Comparison of ENCODE assay signal across 12 cellular contexts in the genomic region with DNA sequence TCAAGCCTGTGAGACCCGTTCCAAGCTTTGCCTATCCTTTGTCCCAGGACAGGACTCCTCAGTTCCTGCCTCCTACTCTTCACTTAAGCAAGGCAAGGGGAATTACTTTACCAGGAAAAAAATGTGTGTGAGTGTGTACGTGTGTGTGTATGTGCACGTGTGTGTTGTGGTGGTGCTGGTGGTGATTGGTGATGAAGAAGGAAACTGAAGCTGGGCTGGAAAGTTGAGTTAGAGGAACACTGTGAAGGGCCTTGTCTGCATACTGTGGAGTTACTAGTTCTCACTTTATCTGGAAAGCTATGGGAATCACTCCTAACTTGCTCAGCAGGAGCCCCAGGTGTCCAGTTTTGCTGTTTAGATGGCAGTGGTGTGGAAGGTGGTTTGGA. TPM values are rescaled to one million over a fixed set of nuclear protein-coding genes. Genes with fewer than 3 reads are reported as not detected.
"Had no signal": no experiment of that assay in that cellular context is flagged by ENCODE, and none has a peak within 500 bp of the region (broad histone marks: within the 10 kb centered on the region; RNA-seq: fewer than 3 reads in every experiment).

No MANE protein-coding gene starts in this region.

- H2AFZ ChIP-seq: PC-9 had no signal

- DNase-seq: activated CD8-positive, alpha-beta T cell treated with anti-CD3 and anti-CD28 coated beads for 36 hours; activated naive CD4-positive, alpha-beta T cell treated with anti-CD3 and anti-CD28 coated beads, Interleukin-2, amount 50 U/mL, for 16 hours; NCI-H1048; SIG-M5 had no signal

- H3K36me3 ChIP-seq: adrenal gland, WERI-Rb-1 had no signal

- H3K4me3 ChIP-seq: adrenal gland, PC-9 had no signal

- H3K4me1 ChIP-seq: adrenal gland had no signal

- H3K27me3 ChIP-seq: adrenal gland had no signal

- H3K4me2 ChIP-seq: PC-9 had no signal

- H3K27ac ChIP-seq: adrenal gland, PC-9, WERI-Rb-1 had no signal

- H3K9me3 ChIP-seq: adrenal gland had no signal

RNA-seq across cellular contexts. Expression of a gene that starts 0.4 kb away (rescaled TPM):
- total RNA-seq: activated CD8-positive, alpha-beta T cell treated with anti-CD3 and anti-CD28 coated beads for 36 hours; activated naive CD8-positive, alpha-beta T cell treated with anti-CD3 and anti-CD28 coated beads, Interleukin-2, amount 10 ng/mL, durations not matched to agents 7 days and 5 days; activated T-cell treated with anti-CD3 and anti-CD28 coated beads, Interleukin-2, amount 50 U/mL, for 72 hours; adrenal gland; cardiac septum; PC-9; RPMI7951; T-helper 2 cell treated with Interferon-gamma antibody and Interleukin-4, amounts not matched to agents 100 ng/mL and 5 ng/mL, for 36 hours had no signal
- polyA plus RNA-seq: adrenal gland had no signal

RNA-seq across cellular contexts. Expression of a gene that starts 6.1 kb away (rescaled TPM):
- total RNA-seq: activated CD8-positive, alpha-beta T cell treated with anti-CD3 and anti-CD28 coated beads for 36 hours; activated naive CD8-positive, alpha-beta T cell treated with anti-CD3 and anti-CD28 coated beads, Interleukin-2, amount 10 ng/mL, durations not matched to agents 7 days and 5 days; activated T-cell treated with anti-CD3 and anti-CD28 coated beads, Interleukin-2, amount 50 U/mL, for 72 hours; adrenal gland; PC-9; RPMI7951; T-helper 2 cell treated with Interferon-gamma antibody and Interleukin-4, amounts not matched to agents 100 ng/mL and 5 ng/mL, for 36 hours had no signal

RNA-seq across cellular contexts. Expression of a gene that starts 43.8 kb away (rescaled TPM):
- total RNA-seq: activated CD8-positive, alpha-beta T cell treated with anti-CD3 and anti-CD28 coated beads for 36 hours; activated naive CD8-positive, alpha-beta T cell treated with anti-CD3 and anti-CD28 coated beads, Interleukin-2, amount 10 ng/mL, durations not matched to agents 7 days and 5 days; activated T-cell treated with anti-CD3 and anti-CD28 coated beads, Interleukin-2, amount 50 U/mL, for 72 hours; adrenal gland; cardiac septum; RPMI7951; T-helper 2 cell treated with Interferon-gamma antibody and Interleukin-4, amounts not matched to agents 100 ng/mL and 5 ng/mL, for 36 hours had no signal
- polyA plus RNA-seq: adrenal gland had no signal

RNA-seq across cellular contexts. Expression of a gene that starts 56.1 kb away (rescaled TPM):
- total RNA-seq: activated CD8-positive, alpha-beta T cell treated with anti-CD3 and anti-CD28 coated beads for 36 hours; activated naive CD8-positive, alpha-beta T cell treated with anti-CD3 and anti-CD28 coated beads, Interleukin-2, amount 10 ng/mL, durations not matched to agents 7 days and 5 days; activated T-cell treated with anti-CD3 and anti-CD28 coated beads, Interleukin-2, amount 50 U/mL, for 72 hours; adrenal gland; cardiac septum; PC-9; RPMI7951; T-helper 2 cell treated with Interferon-gamma antibody and Interleukin-4, amounts not matched to agents 100 ng/mL and 5 ng/mL, for 36 hours had no signal
- polyA plus RNA-seq: adrenal gland had no signal
